ENCODE assay signal across 19 cellular contexts in the genomic region with DNA sequence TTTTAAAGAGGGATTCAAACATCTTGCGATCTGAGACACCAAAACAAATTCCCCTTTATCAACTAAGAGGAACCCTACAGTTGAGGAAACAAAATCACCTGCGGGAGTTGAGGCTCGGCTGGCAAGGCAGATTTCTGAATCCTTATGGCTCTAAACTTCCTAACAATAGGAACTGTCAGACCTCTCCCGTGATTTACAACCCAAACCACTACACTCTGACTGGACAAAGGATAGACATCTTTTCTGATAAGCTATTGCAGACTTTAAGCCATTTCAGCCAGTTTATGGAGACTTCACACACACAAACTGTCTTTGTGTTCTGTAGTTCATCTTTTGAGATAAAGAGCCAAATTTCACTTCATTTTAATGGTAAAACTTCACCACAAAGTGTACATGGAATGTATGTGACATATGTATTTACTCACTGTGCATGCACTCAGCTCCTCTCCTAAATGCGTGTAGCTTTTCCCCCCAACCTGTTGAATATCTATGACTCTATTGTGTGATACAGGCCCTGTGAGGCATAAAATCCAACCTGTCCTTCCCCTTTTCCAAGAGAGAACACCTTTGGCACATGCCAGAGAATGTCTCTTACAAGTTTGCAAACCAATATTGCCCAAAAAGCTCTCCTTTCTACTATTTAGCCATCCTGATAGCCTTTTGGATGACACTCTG. TPM values are rescaled to one million over a fixed set of nuclear protein-coding genes. Genes with fewer than 3 reads are reported as not detected.
DNase-seq lines count a peak whose midpoint lies in the region; ATAC-seq, FAIRE-seq and TF ChIP-seq lines count a peak whose summit lies in the region.
"Had no signal": no experiment of that assay in that cellular context is flagged by ENCODE, and none has a peak within 500 bp of the region (broad histone marks: within the 10 kb centered on the region; RNA-seq: fewer than 3 reads in every experiment).

No MANE protein-coding gene starts in this region.

- no peak overlapping the region for H3K9ac ChIP-seq in astrocyte (ENCODE audit: low read length)
- H3K9ac ChIP-seq: BLaER1 had no signal

- H3F3A ChIP-seq in GM23338 (replicated peaks; ENCODE audit: low read depth): no peaks in the 10 kb centered on the region

- H3K27me3 ChIP-seq in GM23338 (ENCODE audit: insufficient read depth): no peaks in the 10 kb centered on the region
- H3K27me3 ChIP-seq in astrocyte (ENCODE audit: insufficient read depth, low read length): no peaks in the 10 kb centered on the region
- H3K27me3 ChIP-seq: BLaER1 had no signal

- H3K27ac Mint-ChIP-seq in GM23338 (0 out of 2 replicates have a peak overlapping the region, but pooled peaks have one; percentile 38), astrocyte (ENCODE audit: unreplicated experiment) (peak overlapping the region; percentile 18), neural crest cell (ENCODE audit: unreplicated experiment) (peak overlapping the region; percentile 85)
- H3K27ac Mint-ChIP-seq in activated naive CD4-positive, alpha-beta T cell treated with anti-CD3 and anti-CD28 coated beads, Interleukin-2, amount 10 ng/mL, durations not matched to agents 7 days and 5 days: no peak overlapping the region
- H3K27ac Mint-ChIP-seq: CD14-positive monocyte; CD4-positive, alpha-beta memory T cell; IgD-negative memory B cell had no signal

- H3K9me3 ChIP-seq in astrocyte (ENCODE audit: insufficient read depth, low read depth, low read length): no peaks in the 10 kb centered on the region
- H3K9me3 ChIP-seq: BLaER1 had no signal

- H3K36me3 Mint-ChIP-seq in GM23338 (ENCODE audit: low read depth) (no peaks in the 10 kb centered on the region), astrocyte (ENCODE audit: low read depth, unreplicated experiment) (peaks cover 1% of the 10 kb centered on the region), neural crest cell (ENCODE audit: low read depth) (no peaks in the 10 kb centered on the region)
- H3K36me3 Mint-ChIP-seq in activated naive CD4-positive, alpha-beta T cell treated with anti-CD3 and anti-CD28 coated beads, Interleukin-2, amount 10 ng/mL, durations not matched to agents 7 days and 5 days: no peaks in the 10 kb centered on the region
- H3K36me3 Mint-ChIP-seq: CD14-positive monocyte; CD4-positive, alpha-beta memory T cell; IgD-negative memory B cell had no signal

- no peak overlapping the region for H3K4me3 ChIP-seq in GM23338
- H3K4me3 ChIP-seq in astrocyte (ENCODE audit: insufficient read depth, low read depth, low read length): no peak overlapping the region
- H3K4me3 ChIP-seq: BLaER1 had no signal

- H3K36me3 ChIP-seq in GM23338 (ENCODE audit: insufficient read depth) (no peaks in the 10 kb centered on the region), astrocyte (ENCODE audit: insufficient read depth, low read length) (no peaks in the 10 kb centered on the region)
- H3K36me3 ChIP-seq: BLaER1 had no signal

- H3K4me2 ChIP-seq in GM23338 (no peak overlapping the region), astrocyte (ENCODE audit: low read length) (no peak overlapping the region)
- H3K4me2 ChIP-seq: BLaER1 had no signal

- H3K27ac ChIP-seq in GM23338 (ENCODE audit: low read depth) (no peak overlapping the region), astrocyte (ENCODE audit: low read depth, low read length) (no peak overlapping the region)
- H3K27ac ChIP-seq: BLaER1 had no signal

- no peak overlapping the region for H3K4me3 Mint-ChIP-seq in GM23338
- H3K4me3 Mint-ChIP-seq in astrocyte (ENCODE audit: unreplicated experiment): no peak overlapping the region
- H3K4me3 Mint-ChIP-seq in neural crest cell: no peak overlapping the region
- H3K4me3 Mint-ChIP-seq in activated naive CD4-positive, alpha-beta T cell treated with anti-CD3 and anti-CD28 coated beads, Interleukin-2, amount 10 ng/mL, durations not matched to agents 7 days and 5 days: no peak overlapping the region
- H3K4me3 Mint-ChIP-seq: CD14-positive monocyte; CD4-positive, alpha-beta memory T cell; IgD-negative memory B cell had no signal

- FAIRE-seq in astrocyte (lab: Jason Lieb, UNC): no peak
- FAIRE-seq: H54, HepG2 had no signal

- CTCF ChIA-PET in activated naive CD4-positive, alpha-beta T cell treated with anti-CD3 and anti-CD28 coated beads, Interleukin-2, amount 10 ng/mL, durations not matched to agents 7 days and 5 days (lab: Charles Lee): no interaction called here

- H3K9me3 Mint-ChIP-seq in GM23338 (no peaks in the 10 kb centered on the region; the same call in 2 of the 3 replicates), astrocyte (ENCODE audit: unreplicated experiment) (no peaks in the 10 kb centered on the region), neural crest cell (no peaks in the 10 kb centered on the region)
- no peaks in the 10 kb centered on the region for H3K9me3 Mint-ChIP-seq in activated naive CD4-positive, alpha-beta T cell treated with anti-CD3 and anti-CD28 coated beads, Interleukin-2, amount 10 ng/mL, durations not matched to agents 7 days and 5 days
- H3K9me3 Mint-ChIP-seq: CD4-positive, alpha-beta memory T cell; IgD-negative memory B cell had no signal

- H2AFZ ChIP-seq in GM23338 (no peak overlapping the region), astrocyte (ENCODE audit: low read depth, low read length) (no peak overlapping the region)

- 0 out of 2 replicates have a peak, but pooled peaks cover 7% of the 10 kb centered on the region for H3K9me2 ChIP-seq in GM23338 (ENCODE audit: insufficient read depth)

- H3K4me1 ChIP-seq in GM23338 (ENCODE audit: insufficient read depth) (peaks cover 8% of the 10 kb centered on the region), astrocyte (ENCODE audit: insufficient read depth, low read length) (peaks cover 8% of the 10 kb centered on the region)
- H3K4me1 ChIP-seq: BLaER1 had no signal

- no peak for TF ChIP-seq CTCF in GM23338 (conservative IDR thresholded peaks at IDR 0.05; ENCODE audit: low read depth in 2 of 2)
- no peak for TF ChIP-seq CTCF in astrocyte (IDR thresholded peaks at IDR 0.05; ENCODE audit: insufficient read depth, low read depth, low read length)
- TF ChIP-seq CTCF in neural crest cell (conservative IDR thresholded peaks at IDR 0.05): no peak

- H3K27me3 Mint-ChIP-seq in GM23338 (ENCODE audit: insufficient read depth, low read depth, poor library complexity): no peaks in the 10 kb centered on the region
- no peaks in the 10 kb centered on the region for H3K27me3 Mint-ChIP-seq in astrocyte (ENCODE audit: low read depth, unreplicated experiment)
- H3K27me3 Mint-ChIP-seq in neural crest cell (ENCODE audit: low read depth): no peaks in the 10 kb centered on the region
- peaks cover 4% of the 10 kb centered on the region for H3K27me3 Mint-ChIP-seq in activated naive CD4-positive, alpha-beta T cell treated with anti-CD3 and anti-CD28 coated beads, Interleukin-2, amount 10 ng/mL, durations not matched to agents 7 days and 5 days
- H3K27me3 Mint-ChIP-seq: CD4-positive, alpha-beta memory T cell; IgD-negative memory B cell had no signal

- DNase-seq in GM23338 (ENCODE audit: low spot score): no peak
- DNase-seq in astrocyte (ENCODE audit: low read depth): no peak
- no peak for DNase-seq in neural crest cell (ENCODE audit: low read depth, low spot score)
- no peak for DNase-seq in activated naive CD4-positive, alpha-beta T cell treated with anti-CD3 and anti-CD28 coated beads, Interleukin-2, amount 10 ng/mL, durations not matched to agents 7 days and 5 days
- DNase-seq in T-helper 1 cell: no peak
- DNase-seq: 8988T; Calu3; CD4-positive, alpha-beta memory T cell; DMS79 treated with DMSO at 0.1 percent for 48 hours; GF-D8; KG1 had no signal

- H3K4me1 Mint-ChIP-seq in GM23338: peaks cover 14% of the 10 kb centered on the region
- H3K4me1 Mint-ChIP-seq in astrocyte (ENCODE audit: low read depth, unreplicated experiment): peaks cover 9% of the 10 kb centered on the region
- H3K4me1 Mint-ChIP-seq in neural crest cell: peaks cover 25% of the 10 kb centered on the region
- H3K4me1 Mint-ChIP-seq in activated naive CD4-positive, alpha-beta T cell treated with anti-CD3 and anti-CD28 coated beads, Interleukin-2, amount 10 ng/mL, durations not matched to agents 7 days and 5 days: no peaks in the 10 kb centered on the region

- H3K79me2 ChIP-seq in GM23338 (replicated peaks; ENCODE audit: insufficient read depth): no peaks in the 10 kb centered on the region
- H3K79me2 ChIP-seq in astrocyte (ENCODE audit: insufficient read depth, low read length): no peaks in the 10 kb centered on the region

- H4K20me1 ChIP-seq in GM23338 (replicated peaks; ENCODE audit: insufficient read depth) (no peaks in the 10 kb centered on the region), astrocyte (ENCODE audit: insufficient read depth, low read length) (no peaks in the 10 kb centered on the region)
- H4K20me1 ChIP-seq: BLaER1 had no signal

- no peak for ATAC-seq in GM23338
- ATAC-seq in HG03280 (IDR thresholded peaks at IDR 0.05; ENCODE audit: unreplicated experiment): no peak
- no peak for ATAC-seq in HG03159 (IDR thresholded peaks at IDR 0.05; ENCODE audit: unreplicated experiment)
- ATAC-seq: HCT116, HepG2 had no signal

TF ChIP-seq in GM23338, 12 proteins besides CTCF, POLR2A, EP300 and RAD21 (continues in another document):
- TF ChIP-seq ZNF331 (CRISPR knock-in tag; IDR thresholded peaks at IDR 0.05; ENCODE audit: low read depth) (no peak), ETS1 (IDR thresholded peaks at IDR 0.05) (no peak)

RNA-seq across cellular contexts. Expression of gene TSPAN13, which starts 15.4 kb away (rescaled TPM):
- total RNA-seq in GM23338 (2014; rRNA removed; shearing (Covaris generic)): 27.6 and 28.8 TPM in 2 replicates
- 40.9 and 42.5 TPM in 2 replicates for polyA plus RNA-seq in GM23338 (2016; fragmentation: Nextera tagmentation; extraction: Ambion mirVana)
- total RNA-seq in astrocyte: 56.0 and 57.0 TPM in 2 replicates
- total RNA-seq in neural crest cell: 36.7 and 37.3 TPM in 2 replicates
- total RNA-seq: CD4-positive, alpha-beta memory T cell had no signal
